ENCODE assay signal across 1 cellular context in the genomic region with DNA sequence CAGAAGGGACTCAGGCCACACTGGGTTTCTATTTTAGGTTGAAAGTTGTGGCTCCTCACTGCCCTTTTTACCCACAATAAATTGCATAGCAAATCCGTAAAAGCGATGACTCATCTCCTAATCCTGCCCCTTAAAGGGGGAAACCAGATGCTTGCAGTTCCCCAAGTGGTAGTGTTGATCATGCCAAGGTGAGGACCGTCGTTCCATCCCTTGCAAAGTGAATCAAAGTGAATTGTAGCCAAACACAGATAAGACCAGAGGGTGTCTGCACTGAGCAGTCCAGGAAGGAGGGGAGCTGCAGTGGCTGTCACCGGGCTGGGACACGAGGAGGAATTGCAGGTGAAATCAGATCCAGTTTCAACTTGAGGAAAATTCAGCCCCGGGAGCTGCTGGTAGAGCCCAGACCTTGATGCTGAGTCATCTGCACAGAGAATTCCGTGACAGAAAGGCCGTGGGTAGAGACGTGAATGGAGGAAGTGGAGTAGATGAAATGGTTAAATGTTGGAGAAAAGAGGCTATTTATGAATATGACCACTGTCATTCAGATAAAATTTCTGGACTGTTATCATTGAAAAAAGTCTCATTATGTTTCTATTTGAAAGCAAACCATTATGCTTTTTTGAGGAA.
TF ChIP-seq lines count a peak whose summit lies in the region.

No MANE protein-coding gene starts in this region.

TF ChIP-seq in SK-N-SH, 30 proteins besides CTCF, POLR2A, EP300 and RAD21 (continued from another document):
- TF ChIP-seq, protein P1, sequence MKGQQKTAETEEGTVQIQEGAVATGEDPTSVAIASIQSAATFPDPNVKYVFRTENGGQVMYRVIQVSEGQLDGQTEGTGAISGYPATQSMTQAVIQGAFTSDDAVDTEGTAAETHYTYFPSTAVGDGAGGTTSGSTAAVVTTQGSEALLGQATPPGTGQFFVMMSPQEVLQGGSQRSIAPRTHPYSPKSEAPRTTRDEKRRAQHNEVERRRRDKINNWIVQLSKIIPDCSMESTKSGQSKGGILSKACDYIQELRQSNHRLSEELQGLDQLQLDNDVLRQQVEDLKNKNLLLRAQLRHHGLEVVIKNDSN (IDR thresholded peaks at IDR 0.05; ENCODE audit: borderline replicate concordance, low read depth) = no peak
- peak; percentile 3; the same call in 1 of the 2 replicates for TF ChIP-seq NFIC (IDR thresholded peaks at IDR 0.05; ENCODE audit: borderline replicate concordance)
- no peak for TF ChIP-seq CHD2 (IDR thresholded peaks at IDR 0.05; ENCODE audit: low read length, partially characterized antibody)
- TF ChIP-seq GATA2 (CRISPR knock-in tag; IDR thresholded peaks at IDR 0.05) = no peak
- TF ChIP-seq RXRA (IDR thresholded peaks at IDR 0.05; ENCODE audit: borderline replicate concordance, low read depth) = peak; percentile 56; the same call in 1 of the 2 replicates
